In the genomic region with DNA sequence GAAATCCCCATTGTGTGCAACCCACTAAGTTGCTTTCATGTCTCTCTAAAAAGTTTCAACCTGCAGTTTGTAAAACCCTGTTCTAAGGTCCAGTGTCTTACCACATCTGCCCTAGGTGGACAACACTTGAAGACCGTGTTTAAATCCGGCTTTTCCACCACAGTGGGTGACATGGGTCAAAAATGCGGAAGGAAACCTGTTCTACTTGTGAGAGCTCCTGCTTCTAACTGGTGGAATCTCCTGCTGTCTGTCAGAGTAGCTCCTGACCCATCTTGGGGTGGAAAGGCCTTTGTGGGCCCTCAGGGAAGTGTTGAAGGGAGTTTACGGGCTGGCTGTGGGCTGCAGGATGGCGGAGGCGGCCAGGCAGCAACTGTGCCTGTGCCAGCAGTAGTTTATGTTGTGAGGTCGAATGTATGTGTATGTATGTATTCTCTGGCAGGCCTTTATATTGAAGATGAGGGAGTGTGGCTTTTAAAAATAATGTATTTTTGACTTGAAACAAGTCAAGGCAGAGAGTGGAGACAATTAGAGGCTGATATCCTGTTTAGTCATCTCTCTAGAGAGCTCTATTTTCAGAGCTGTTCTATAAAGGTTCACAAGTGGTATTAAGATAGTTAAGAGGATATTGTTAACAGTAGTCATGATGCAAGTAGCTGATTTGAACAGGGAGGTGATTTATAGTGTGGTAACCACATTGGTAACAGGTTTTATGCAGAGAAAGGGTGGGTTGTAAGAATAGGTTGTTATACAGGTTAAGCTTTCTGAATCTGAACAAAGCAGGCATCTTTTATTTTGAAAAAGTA, we compare ENCODE assay signal across 8 cellular contexts.
DNase-seq lines count a peak whose midpoint lies in the region; ATAC-seq and TF ChIP-seq lines count a peak whose summit lies in the region.

No MANE protein-coding gene starts in this region.

- H3K27ac Mint-ChIP-seq in activated naive CD4-positive, alpha-beta T cell treated with anti-CD3 and anti-CD28 coated beads for 36 hours = no peak overlapping the region
- peak overlapping the region; percentile 80 for H3K27ac Mint-ChIP-seq in mesothelial cell of epicardium

- no peak overlapping the region for H3K27ac ChIP-seq in GM23248
- H3K27ac ChIP-seq in adrenal gland = no peak overlapping the region

- CTCF ChIA-PET in activated naive CD4-positive, alpha-beta T cell treated with anti-CD3 and anti-CD28 coated beads for 36 hours (lab: Charles Lee) = interaction anchor here (0.7 to 3.1 kb wide), 9 partner anchors 12 to 578 kb away, joined by 3 to 15 read pairs (median 4); no protein-coding TSS in a partner anchor

- H2AFZ ChIP-seq in GM23248 = no peak overlapping the region

- 83 to 84% methylated on average over 7 of the region's 7 CpGs for WGBS in GM23248 (ENCODE audit: low coverage in 1 of 2, low lambda C conversion rate in 2 of 2, missing lambda C conversion rate in 2 of 2), 2 experiments
- 70 to 76% (median 74%) methylated on average over 7 of the region's 7 CpGs for WGBS in adrenal gland, 4 donors

- H3K36me3 ChIP-seq in GM23248 (ENCODE audit: low read depth) (no peaks in the 10 kb centered on the region), adrenal gland (replicated peaks in 1 of 2) (no peaks in the 10 kb centered on the region)

- intact Hi-C loops in activated naive CD4-positive, alpha-beta T cell treated with anti-CD3 and anti-CD28 coated beads for 36 hours (cut with micrococcal nuclease) = loop anchor here (1.0 to 5.0 kb wide), 10 partner anchors 18 to 309 kb away; a partner anchor contains a TSS
- intact Hi-C loops in adrenal gland (cut with DNase I) = no loop called here

- no peak overlapping the region for H3K4me2 ChIP-seq in GM23248 (ENCODE audit: unreplicated experiment)

- H3K27me3 ChIP-seq in GM23248 (replicated peaks; ENCODE audit: insufficient read depth) = peaks cover 3% of the 10 kb centered on the region; the same call in 1 of the 2 replicates
- no peaks in the 10 kb centered on the region for H3K27me3 ChIP-seq in adrenal gland

- peaks cover 12% of the 10 kb centered on the region for H3K36me3 Mint-ChIP-seq in activated naive CD4-positive, alpha-beta T cell treated with anti-CD3 and anti-CD28 coated beads for 36 hours (ENCODE audit: low read depth)
- H3K36me3 Mint-ChIP-seq in mesothelial cell of epicardium = no peaks in the 10 kb centered on the region

- no peaks in the 10 kb centered on the region for H3K9me3 ChIP-seq in GM23248 (ENCODE audit: low read depth)
- no peaks in the 10 kb centered on the region for H3K9me3 ChIP-seq in adrenal gland (replicated peaks in 1 of 3)

- peak; percentile 30 for DNase-seq in GM23248
- DNase-seq in NCI-H1105 treated with DMSO at 0.1 percent for 48 hours (lab: John Stamatoyannopoulos, UW) = peak; percentile 58
- peak; percentile 50 for DNase-seq in activated naive CD4-positive, alpha-beta T cell treated with anti-CD3 and anti-CD28 coated beads for 36 hours
- DNase-seq in mesothelial cell of epicardium (ENCODE audit: low spot score in 2 of 2, unreplicated experiment in 2 of 2) = no peak
- no peak for DNase-seq in 8988T
- DNase-seq in amniotic stem cell (lab: John Stamatoyannopoulos, UW) = no peak
- no peak for DNase-seq in adrenal gland

- H3K9me3 Mint-ChIP-seq in activated naive CD4-positive, alpha-beta T cell treated with anti-CD3 and anti-CD28 coated beads for 36 hours = no peaks in the 10 kb centered on the region
- H3K9me3 Mint-ChIP-seq in mesothelial cell of epicardium = no peaks in the 10 kb centered on the region

- no peak overlapping the region for H3K4me3 ChIP-seq in GM23248
- H3K4me3 ChIP-seq in adrenal gland = no peak overlapping the region

- no peak for TF ChIP-seq POLR2A in adrenal gland (IDR thresholded peaks at IDR 0.05)

- no peaks in the 10 kb centered on the region for H3F3A ChIP-seq in GM23248 (ENCODE audit: insufficient read depth)

- TF ChIP-seq CTCF in mesothelial cell of epicardium (IDR thresholded peaks at IDR 0.05; ENCODE audit: unreplicated experiment) (no peak), adrenal gland (IDR thresholded peaks at IDR 0.05) (no peak)

- no peak overlapping the region for H3K4me3 Mint-ChIP-seq in activated naive CD4-positive, alpha-beta T cell treated with anti-CD3 and anti-CD28 coated beads for 36 hours
- H3K4me3 Mint-ChIP-seq in mesothelial cell of epicardium = no peak overlapping the region

- in situ Hi-C loops in GM23248 (cut with MboI) = no loop called here

- H3K9me2 ChIP-seq in GM23248 (ENCODE audit: insufficient read depth) = no peaks in the 10 kb centered on the region

- ATAC-seq in GM18502 (IDR thresholded peaks at IDR 0.05; ENCODE audit: poor library complexity, unreplicated experiment) = peak; percentile 76

- H3K27me3 Mint-ChIP-seq in activated naive CD4-positive, alpha-beta T cell treated with anti-CD3 and anti-CD28 coated beads for 36 hours (ENCODE audit: low read depth) = no peaks in the 10 kb centered on the region
- H3K27me3 Mint-ChIP-seq in mesothelial cell of epicardium (ENCODE audit: low read depth) = no peaks in the 10 kb centered on the region

- H3K9ac ChIP-seq in GM23248 = no peak overlapping the region

- no peaks in the 10 kb centered on the region for H3K79me2 ChIP-seq in GM23248 (ENCODE audit: insufficient read depth)

- peaks cover 23% of the 10 kb centered on the region for H3K4me1 Mint-ChIP-seq in activated naive CD4-positive, alpha-beta T cell treated with anti-CD3 and anti-CD28 coated beads for 36 hours (ENCODE audit: low read depth)
- peaks cover 11% of the 10 kb centered on the region for H3K4me1 Mint-ChIP-seq in mesothelial cell of epicardium

- H3K4me1 ChIP-seq in GM23248 (ENCODE audit: insufficient read depth) (peaks cover 7% of the 10 kb centered on the region), adrenal gland (replicated peaks in 1 of 2) (no peaks in the 10 kb centered on the region)

- no peaks in the 10 kb centered on the region for H4K20me1 ChIP-seq in GM23248 (ENCODE audit: insufficient read depth)

Comparison
In these comparisons a context has a peak if more than half of its experiments do, and no peak if none do; other contexts are left out.
1. DNase-seq: peak in GM23248 (single experiment), NCI-H1105 treated with DMSO at 0.1 percent for 48 hours (single experiment) and activated naive CD4-positive, alpha-beta T cell treated with anti-CD3 and anti-CD28 coated beads for 36 hours (single experiment); none in mesothelial cell of epicardium (0 of 2), 8988T (single experiment), amniotic stem cell (single experiment) and adrenal gland (0 of 7).